8 cellular contexts compared by ENCODE assay signal in the genomic region with DNA sequence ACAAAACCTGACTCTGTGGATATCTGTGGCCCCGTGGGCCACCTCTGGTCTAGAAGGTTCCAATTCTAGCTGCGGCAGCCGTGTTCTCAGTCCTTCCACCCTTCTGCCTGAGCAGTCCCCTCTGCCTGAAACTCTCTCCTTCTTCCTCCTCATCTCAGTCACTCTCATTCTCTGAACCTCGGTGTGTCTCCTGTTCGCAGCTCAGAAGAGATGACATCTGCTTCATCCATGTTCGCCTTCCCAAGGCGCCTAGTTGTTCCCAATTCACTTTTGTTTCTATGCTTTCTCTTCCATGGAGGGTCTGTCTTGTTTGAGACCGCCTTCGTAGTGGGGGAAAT.
A peak's percentile ranks its signal among the peaks of the same experiment; 100 is the strongest.
DNase-seq lines count a peak whose midpoint lies in the region; ATAC-seq and TF ChIP-seq lines count a peak whose summit lies in the region.

No MANE protein-coding gene starts in this region.

- DNase-seq in activated T-cell treated with anti-CD3 and anti-CD28 coated beads, Interleukin-2, amount 50 U/mL, for 72 hours = no peak
- no peak for DNase-seq in activated T-cell treated with anti-CD3 and anti-CD28 coated beads, Interleukin-2, amount 50 U/mL, for 1 hour
- DNase-seq in SK-N-MC (ENCODE audit: low read depth, low spot score) (no peak), lung (ENCODE audit: low spot score) (no peak), head of caudate nucleus (no peak), SKM-1 treated with dmso at 0.1 percent for 144 hours (lab: John Stamatoyannopoulos, UW; ENCODE audit: unreplicated experiment) (no peak), GM19238 (ENCODE audit: insufficient read length, low spot score) (no peak)

- no peak overlapping the region for H3K9ac ChIP-seq in SK-N-MC (ENCODE audit: insufficient read length)

- no peak for TF ChIP-seq CTCF in lung (IDR thresholded peaks at IDR 0.05; ENCODE audit: control extremely low read depth, extremely low read depth)

- intact Hi-C loops in head of caudate nucleus (cut with DNase I) = no loop called here

- WGBS in lung, 2 donors = 81 to 85% methylated on average over 9 of the region's 9 CpGs
- 61% methylated on average over 9 of the region's 9 CpGs for WGBS in urinary bladder

- no peaks in the 10 kb centered on the region for H3K27me3 ChIP-seq in lung (ENCODE audit: control insufficient read depth, insufficient read depth)

- peaks cover 0 to 9% of the 10 kb centered on the region in 2 donors for H3K4me1 ChIP-seq in lung (ENCODE audit: control insufficient read depth in 2 of 2, insufficient read depth in 2 of 2, low read length in 2 of 2)
- no peaks in the 10 kb centered on the region for H3K4me1 ChIP-seq in urinary bladder (ENCODE audit: insufficient read depth)

- H3K36me3 ChIP-seq in SK-N-MC (ENCODE audit: insufficient read depth, low read length) (no peaks in the 10 kb centered on the region), lung (ENCODE audit: control insufficient read depth in 2 of 2, insufficient read depth in 2 of 2, low read length in 2 of 2) (no peaks in the 10 kb centered on the region), urinary bladder (ENCODE audit: insufficient read depth) (no peaks in the 10 kb centered on the region)

- H3K9me3 ChIP-seq in SK-N-MC (ENCODE audit: low read depth, low read length) (no peaks in the 10 kb centered on the region), lung (ENCODE audit: control insufficient read depth in 2 of 2, insufficient read depth in 1 of 2, low read length in 1 of 2) (no peaks in the 10 kb centered on the region)

- peak; percentile 16 to 19 for ATAC-seq in activated T-cell treated with anti-CD3 and anti-CD28 coated beads, Interleukin-2, amount 50 U/mL, for 72 hours (replicated peaks in 1 of 2)
- no peak for ATAC-seq in lung (ENCODE audit: insufficient read depth, low FRiP score)

- H3K4me1 Mint-ChIP-seq in activated T-cell treated with anti-CD3 and anti-CD28 coated beads, Interleukin-2, amount 50 U/mL, for 72 hours (ENCODE audit: low read depth) = peaks cover 43% of the 10 kb centered on the region

- no peaks in the 10 kb centered on the region for H3K9me3 Mint-ChIP-seq in activated T-cell treated with anti-CD3 and anti-CD28 coated beads, Interleukin-2, amount 50 U/mL, for 72 hours

- H3K36me3 Mint-ChIP-seq in activated T-cell treated with anti-CD3 and anti-CD28 coated beads, Interleukin-2, amount 50 U/mL, for 72 hours (ENCODE audit: insufficient read depth in 2 of 2) = no peaks in the 10 kb centered on the region

- H3K27ac Mint-ChIP-seq in activated T-cell treated with anti-CD3 and anti-CD28 coated beads, Interleukin-2, amount 50 U/mL, for 72 hours = peak overlapping the region; percentile 96

- H3K4me3 ChIP-seq in SK-N-MC (no peak overlapping the region), lung (no peak overlapping the region), urinary bladder (ENCODE audit: low read depth, low read length) (no peak overlapping the region)

- H3K27me3 Mint-ChIP-seq in activated T-cell treated with anti-CD3 and anti-CD28 coated beads, Interleukin-2, amount 50 U/mL, for 72 hours (ENCODE audit: low read depth) = peaks cover 19% of the 10 kb centered on the region

- H3K27ac ChIP-seq in SK-N-MC = peak overlapping the region; percentile 54
- H3K27ac ChIP-seq in lung (ENCODE audit: low read depth in 1 of 2, low read length in 1 of 2) = peak overlapping the region; percentile 10 to 21
- H3K27ac ChIP-seq in urinary bladder (ENCODE audit: low read depth) = peak overlapping the region; percentile 84

- peak overlapping the region; percentile 9 to 78 for H3K4me3 Mint-ChIP-seq in activated T-cell treated with anti-CD3 and anti-CD28 coated beads, Interleukin-2, amount 50 U/mL, for 72 hours

Comparison
In these comparisons a context has a peak if more than half of its experiments do, and no peak if none do; other contexts are left out.
1. H3K27ac ChIP-seq: peak in every context shown above with its lines; median percentile 84 in urinary bladder; 54 in SK-N-MC; 16 in lung.